1 cellular context compared by ENCODE assay signal in the genomic region with DNA sequence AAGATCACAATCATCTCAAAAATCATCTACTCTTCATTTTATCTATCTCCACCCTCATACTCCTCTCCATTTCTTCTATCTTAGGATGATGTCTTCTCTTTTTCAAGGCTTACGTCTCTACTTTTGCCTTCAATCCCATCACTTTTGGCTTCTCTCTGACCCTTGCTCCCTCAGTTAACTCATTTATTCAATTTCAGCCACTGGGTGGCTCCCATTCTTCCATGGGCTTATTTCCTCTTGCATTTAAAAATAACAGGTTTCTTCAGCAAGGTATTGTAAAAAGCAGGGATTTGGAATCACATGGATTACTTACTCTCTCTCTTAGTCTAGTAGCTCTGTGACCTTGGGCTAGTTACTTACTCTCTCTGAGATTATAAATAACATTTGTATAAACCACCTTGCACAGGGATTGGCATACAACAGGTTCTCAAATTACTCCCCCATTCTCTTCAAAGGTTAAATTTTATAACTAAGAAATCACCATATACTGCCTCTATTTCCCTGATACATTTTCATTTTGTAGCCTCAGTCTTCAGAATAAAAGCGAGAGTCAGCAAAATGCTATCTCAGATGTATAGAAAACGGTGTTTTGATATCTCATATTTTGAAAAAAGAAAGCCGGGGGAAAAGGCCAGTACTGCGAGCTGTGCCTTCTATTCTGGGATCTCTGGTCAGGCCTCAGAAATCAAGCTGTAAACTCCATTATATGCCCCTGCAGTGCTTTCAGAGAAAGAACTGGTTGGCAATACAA.
TF ChIP-seq lines count a peak whose summit lies in the region.

No MANE protein-coding gene starts in this region.

TF ChIP-seq in HCT116, 20 proteins besides CTCF, POLR2A, EP300 and RAD21:
- TF ChIP-seq, protein P1, sequence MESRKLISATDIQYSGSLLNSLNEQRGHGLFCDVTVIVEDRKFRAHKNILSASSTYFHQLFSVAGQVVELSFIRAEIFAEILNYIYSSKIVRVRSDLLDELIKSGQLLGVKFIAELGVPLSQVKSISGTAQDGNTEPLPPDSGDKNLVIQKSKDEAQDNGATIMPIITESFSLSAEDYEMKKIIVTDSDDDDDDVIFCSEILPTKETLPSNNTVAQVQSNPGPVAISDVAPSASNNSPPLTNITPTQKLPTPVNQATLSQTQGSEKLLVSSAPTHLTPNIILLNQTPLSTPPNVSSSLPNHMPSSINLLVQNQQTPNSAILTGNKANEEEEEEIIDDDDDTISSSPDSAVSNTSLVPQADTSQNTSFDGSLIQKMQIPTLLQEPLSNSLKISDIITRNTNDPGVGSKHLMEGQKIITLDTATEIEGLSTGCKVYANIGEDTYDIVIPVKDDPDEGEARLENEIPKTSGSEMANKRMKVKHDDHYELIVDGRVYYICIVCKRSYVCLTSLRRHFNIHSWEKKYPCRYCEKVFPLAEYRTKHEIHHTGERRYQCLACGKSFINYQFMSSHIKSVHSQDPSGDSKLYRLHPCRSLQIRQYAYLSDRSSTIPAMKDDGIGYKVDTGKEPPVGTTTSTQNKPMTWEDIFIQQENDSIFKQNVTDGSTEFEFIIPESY (IDR thresholded peaks at IDR 0.05; ENCODE audit: extremely low read depth, insufficient replicate concordance, low read length): no peak
- no peak for TF ChIP-seq SRF (IDR thresholded peaks at IDR 0.05; ENCODE audit: low read depth)
- TF ChIP-seq ELF1 (IDR thresholded peaks at IDR 0.05; ENCODE audit: borderline replicate concordance, low read depth): no peak
- TF ChIP-seq POLR2AphosphoS5 (IDR thresholded peaks at IDR 0.05; ENCODE audit: low read depth, low read length): no peak
- TF ChIP-seq JUND (IDR thresholded peaks at IDR 0.05): no peak
- TF ChIP-seq CBX3 (IDR thresholded peaks at IDR 0.05; ENCODE audit: low read depth): no peak
- TF ChIP-seq EZH2 (IDR thresholded peaks at IDR 0.05): no peak
- TF ChIP-seq ZFX (IDR thresholded peaks at IDR 0.05): no peak
- TF ChIP-seq TCF7L2 (IDR thresholded peaks at IDR 0.05; ENCODE audit: borderline replicate concordance, extremely low read depth, insufficient read depth, insufficient read length): no peak
- TF ChIP-seq SP1 (IDR thresholded peaks at IDR 0.05; ENCODE audit: low read depth): no peak
- no peak for TF ChIP-seq FOSL1 (IDR thresholded peaks at IDR 0.05; ENCODE audit: low read depth)
- TF ChIP-seq, protein P2, sequence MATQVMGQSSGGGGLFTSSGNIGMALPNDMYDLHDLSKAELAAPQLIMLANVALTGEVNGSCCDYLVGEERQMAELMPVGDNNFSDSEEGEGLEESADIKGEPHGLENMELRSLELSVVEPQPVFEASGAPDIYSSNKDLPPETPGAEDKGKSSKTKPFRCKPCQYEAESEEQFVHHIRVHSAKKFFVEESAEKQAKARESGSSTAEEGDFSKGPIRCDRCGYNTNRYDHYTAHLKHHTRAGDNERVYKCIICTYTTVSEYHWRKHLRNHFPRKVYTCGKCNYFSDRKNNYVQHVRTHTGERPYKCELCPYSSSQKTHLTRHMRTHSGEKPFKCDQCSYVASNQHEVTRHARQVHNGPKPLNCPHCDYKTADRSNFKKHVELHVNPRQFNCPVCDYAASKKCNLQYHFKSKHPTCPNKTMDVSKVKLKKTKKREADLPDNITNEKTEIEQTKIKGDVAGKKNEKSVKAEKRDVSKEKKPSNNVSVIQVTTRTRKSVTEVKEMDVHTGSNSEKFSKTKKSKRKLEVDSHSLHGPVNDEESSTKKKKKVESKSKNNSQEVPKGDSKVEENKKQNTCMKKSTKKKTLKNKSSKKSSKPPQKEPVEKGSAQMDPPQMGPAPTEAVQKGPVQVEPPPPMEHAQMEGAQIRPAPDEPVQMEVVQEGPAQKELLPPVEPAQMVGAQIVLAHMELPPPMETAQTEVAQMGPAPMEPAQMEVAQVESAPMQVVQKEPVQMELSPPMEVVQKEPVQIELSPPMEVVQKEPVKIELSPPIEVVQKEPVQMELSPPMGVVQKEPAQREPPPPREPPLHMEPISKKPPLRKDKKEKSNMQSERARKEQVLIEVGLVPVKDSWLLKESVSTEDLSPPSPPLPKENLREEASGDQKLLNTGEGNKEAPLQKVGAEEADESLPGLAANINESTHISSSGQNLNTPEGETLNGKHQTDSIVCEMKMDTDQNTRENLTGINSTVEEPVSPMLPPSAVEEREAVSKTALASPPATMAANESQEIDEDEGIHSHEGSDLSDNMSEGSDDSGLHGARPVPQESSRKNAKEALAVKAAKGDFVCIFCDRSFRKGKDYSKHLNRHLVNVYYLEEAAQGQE (IDR thresholded peaks at IDR 0.05; ENCODE audit: low read depth): no peak
- TF ChIP-seq, protein P3, sequence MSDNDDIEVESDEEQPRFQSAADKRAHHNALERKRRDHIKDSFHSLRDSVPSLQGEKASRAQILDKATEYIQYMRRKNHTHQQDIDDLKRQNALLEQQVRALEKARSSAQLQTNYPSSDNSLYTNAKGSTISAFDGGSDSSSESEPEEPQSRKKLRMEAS (IDR thresholded peaks at IDR 0.05): no peak
- TF ChIP-seq SIN3A (IDR thresholded peaks at IDR 0.05; ENCODE audit: low read depth): no peak
- no peak for TF ChIP-seq YY1 (IDR thresholded peaks at IDR 0.05; ENCODE audit: extremely low read depth, insufficient replicate concordance, low read depth, low read length)
- no peak for TF ChIP-seq ZNF274 (IDR thresholded peaks at IDR 0.05; ENCODE audit: low read depth, low read length)
- TF ChIP-seq EGR1 (IDR thresholded peaks at IDR 0.05; ENCODE audit: low read depth): no peak
